ENCODE assay signal across 13 cellular contexts in genomic region chr12:53326460-53327185, GRCh38. TPM values are rescaled to one million over a fixed set of nuclear protein-coding genes. Genes with fewer than 3 reads are reported as not detected.
DNase-seq lines count a peak whose midpoint lies in the region; ATAC-seq, FAIRE-seq and TF ChIP-seq lines count a peak whose summit lies in the region.
"Had no signal": no experiment of that assay in that cellular context is flagged by ENCODE, and none has a peak within 500 bp of the region (broad histone marks: within the 10 kb centered on the region; RNA-seq: fewer than 3 reads in every experiment).

No MANE protein-coding gene starts in this region.

- peaks cover 71% of the 10 kb centered on the region for H3K27me3 ChIP-seq in iPS-15b (ENCODE audit: control insufficient read depth, insufficient read depth, low read length)
- H3K27me3 ChIP-seq in thoracic aorta (replicated peaks; ENCODE audit: insufficient read depth) = no peaks in the 10 kb centered on the region
- H3K27me3 ChIP-seq: brain microvascular endothelial cell, pancreas had no signal

- CTCF ChIA-PET in activated B cell treated with CpG ODN at 0.5 μM for 24 hours (lab: Charles Lee) = interaction anchor here (1.7 to 11.1 kb wide), 6 partner anchors 18 to 182 kb away, joined by 3 to 148 read pairs (median 8); partner anchors contain the start of gene NPFF

- H3K4me1 Mint-ChIP-seq in activated naive CD4-positive, alpha-beta T cell treated with anti-CD3 and anti-CD28 coated beads, Interleukin-2, amount 50 U/mL, for 24 hours = peaks cover 21% of the 10 kb centered on the region
- peaks cover 21% of the 10 kb centered on the region for H3K4me1 Mint-ChIP-seq in activated B cell treated with CpG ODN at 0.5 μM for 24 hours

- no peak overlapping the region for H3K9ac ChIP-seq in iPS-15b (ENCODE audit: low read depth, low read length)

- intact Hi-C loops in activated B cell treated with CpG ODN at 0.5 μM for 24 hours (cut with micrococcal nuclease) = loop anchor here (10.0 kb wide), 3 partner anchors 252 to 888 kb away; partner anchors contain the start of genes CALCOCO1 and SPRYD3

- peak overlapping the region; percentile 77 for H3K4me3 Mint-ChIP-seq in activated naive CD4-positive, alpha-beta T cell treated with anti-CD3 and anti-CD28 coated beads, Interleukin-2, amount 50 U/mL, for 24 hours
- no peak overlapping the region for H3K4me3 Mint-ChIP-seq in activated B cell treated with CpG ODN at 0.5 μM for 24 hours

- ATAC-seq in activated B cell treated with CpG ODN at 0.5 μM for 24 hours (ENCODE audit: low read depth) (no peak), thoracic aorta (ENCODE audit: insufficient number of reproducible peaks, low FRiP score, low read depth) (no peak), GM21737 (IDR thresholded peaks at IDR 0.05; ENCODE audit: unreplicated experiment) (no peak)

- H3K4me3 ChIP-seq in iPS-15b (ENCODE audit: low read depth, low read length) (peak overlapping the region; percentile 50), thoracic aorta (peak overlapping the region; percentile 94)

- no peak overlapping the region for H3K27ac ChIP-seq in thoracic aorta
- H3K27ac ChIP-seq: brain microvascular endothelial cell, pancreas had no signal

- no peak for FAIRE-seq in frontal cortex (lab: Jason Lieb, UNC)
- FAIRE-seq: pancreas had no signal

- H3K36me3 ChIP-seq in iPS-15b (ENCODE audit: control insufficient read depth, insufficient read depth, low read length) = no peaks in the 10 kb centered on the region
- H3K36me3 ChIP-seq in thoracic aorta = no peaks in the 10 kb centered on the region
- H3K36me3 ChIP-seq: brain microvascular endothelial cell, pancreas had no signal

- no peaks in the 10 kb centered on the region for H3K9me3 ChIP-seq in iPS-15b (ENCODE audit: control insufficient read depth, insufficient read depth, low read length)
- H3K9me3 ChIP-seq in thoracic aorta = no peaks in the 10 kb centered on the region
- H3K9me3 ChIP-seq: pancreas had no signal

- no peaks in the 10 kb centered on the region for H3K9me3 Mint-ChIP-seq in activated naive CD4-positive, alpha-beta T cell treated with anti-CD3 and anti-CD28 coated beads, Interleukin-2, amount 50 U/mL, for 24 hours
- no peaks in the 10 kb centered on the region for H3K9me3 Mint-ChIP-seq in activated B cell treated with CpG ODN at 0.5 μM for 24 hours

- POLR2A ChIA-PET in activated B cell treated with CpG ODN at 0.5 μM for 24 hours (lab: Charles Lee) = interaction anchor here (0.5 to 0.6 kb wide), 2 partner anchors 25 to 133 kb away, joined by 3 to 4 read pairs; no protein-coding TSS in a partner anchor

- H3K4me1 ChIP-seq in iPS-15b (ENCODE audit: control insufficient read depth, insufficient read depth, low read length) (peaks cover 11% of the 10 kb centered on the region), thoracic aorta (ENCODE audit: control insufficient read depth in 1 of 2, low read depth in 2 of 2) (peaks cover 14 to 25% of the 10 kb centered on the region in 2 donors)

- no peak for DNase-seq in activated naive CD4-positive, alpha-beta T cell treated with Interleukin-2 at 50 U/mL for 16 hours
- no peak for DNase-seq in activated B cell treated with CpG ODN at 0.5 μM for 24 hours
- no peak for DNase-seq in thoracic aorta (ENCODE audit: low spot score)
- no peak for DNase-seq in frontal cortex (ENCODE audit: low spot score in 2 of 2)
- DNase-seq in cerebellar cortex (ENCODE audit: low spot score) = no peak
- DNase-seq: brain microvascular endothelial cell, kidney glomerular epithelial cell, NCI-H526 treated with DMSO at 0.1 percent for 48 hours had no signal

- H3K27me3 Mint-ChIP-seq in activated naive CD4-positive, alpha-beta T cell treated with anti-CD3 and anti-CD28 coated beads, Interleukin-2, amount 50 U/mL, for 24 hours = no peaks in the 10 kb centered on the region
- peaks cover 23% of the 10 kb centered on the region for H3K27me3 Mint-ChIP-seq in activated B cell treated with CpG ODN at 0.5 μM for 24 hours

- H3K27ac Mint-ChIP-seq in activated naive CD4-positive, alpha-beta T cell treated with anti-CD3 and anti-CD28 coated beads, Interleukin-2, amount 50 U/mL, for 24 hours = no peak overlapping the region
- peak overlapping the region; percentile 41 for H3K27ac Mint-ChIP-seq in activated B cell treated with CpG ODN at 0.5 μM for 24 hours

- no peak for TF ChIP-seq CTCF in activated B cell treated with CpG ODN at 0.5 μM for 24 hours (IDR thresholded peaks at IDR 0.05)
- no peak for TF ChIP-seq CTCF in thoracic aorta (IDR thresholded peaks at IDR 0.05)

- H3K36me3 Mint-ChIP-seq in activated naive CD4-positive, alpha-beta T cell treated with anti-CD3 and anti-CD28 coated beads, Interleukin-2, amount 50 U/mL, for 24 hours = no peaks in the 10 kb centered on the region
- no peaks in the 10 kb centered on the region for H3K36me3 Mint-ChIP-seq in activated B cell treated with CpG ODN at 0.5 μM for 24 hours (ENCODE audit: low read depth)

RNA-seq across cellular contexts. Expression of gene AAAS, which starts 5.2 kb away (rescaled TPM):
- 57.3 and 72.1 TPM in 2 replicates for total RNA-seq in activated B cell treated with CpG ODN at 0.5 μM for 24 hours
- total RNA-seq in thoracic aorta = 10 to 100 TPM; 43.2 to 64.2 TPM
- 34.2 TPM for total RNA-seq in frontal cortex

RNA-seq across cellular contexts. Expression of gene SP7, which starts 9.5 kb away (rescaled TPM):
- not detected in 2 replicates for total RNA-seq in activated B cell treated with CpG ODN at 0.5 μM for 24 hours
- total RNA-seq in thoracic aorta = not detected
- under 0.01 TPM for total RNA-seq in frontal cortex
- total RNA-seq: pancreas, SK-MEL-5 had no signal

RNA-seq across cellular contexts. Expression of gene MYG1, which starts 27.1 kb away (rescaled TPM):
- total RNA-seq in activated B cell treated with CpG ODN at 0.5 μM for 24 hours (59.1 and 65.3 TPM in 2 replicates), thoracic aorta (10 to 100 TPM; 23.4 to 49.4 TPM), frontal cortex (45.7 TPM)

RNA-seq across cellular contexts. Expression of gene PFDN5, which starts 31.3 kb away (rescaled TPM):
- total RNA-seq in activated B cell treated with CpG ODN at 0.5 μM for 24 hours (486 and 578 TPM in 2 replicates), thoracic aorta (100 to 1,000 TPM; 305 to 445 TPM), frontal cortex (538 TPM)

RNA-seq across cellular contexts. Expression of gene SP1, which starts 53.4 kb away (rescaled TPM):
- total RNA-seq in activated B cell treated with CpG ODN at 0.5 μM for 24 hours (99.2 and 102 TPM in 2 replicates), thoracic aorta (10 to 100 TPM; 50.9 to 65.6 TPM), frontal cortex (8.2 TPM)
